Comparison of ENCODE assay signal across 11 cellular contexts in genomic region chr1:53316742-53317650, GRCh38. TPM values are rescaled to one million over a fixed set of nuclear protein-coding genes. Genes with fewer than 3 reads are reported as not detected.
DNase-seq lines count a peak whose midpoint lies in the region; ATAC-seq and TF ChIP-seq lines count a peak whose summit lies in the region.
"Had no signal": no experiment of that assay in that cellular context is flagged by ENCODE, and none has a peak within 500 bp of the region (broad histone marks: within the 10 kb centered on the region; RNA-seq: fewer than 3 reads in every experiment).

No MANE protein-coding gene starts in this region.

- H3K36me3 Mint-ChIP-seq in activated CD4-positive, alpha-beta T cell treated with anti-CD3 and anti-CD28 coated beads, Interleukin-2, amount 10 ng/mL, durations not matched to agents 24 days and 14 days (ENCODE audit: low read depth): peaks cover 34% of the 10 kb centered on the region
- peaks cover 5% of the 10 kb centered on the region for H3K36me3 Mint-ChIP-seq in brain
- H3K36me3 Mint-ChIP-seq in osteocyte (ENCODE audit: unreplicated experiment): no peaks in the 10 kb centered on the region
- H3K36me3 Mint-ChIP-seq: type B pancreatic cell had no signal

- intact Hi-C loops in activated CD4-positive, alpha-beta T cell treated with anti-CD3 and anti-CD28 coated beads, Interleukin-2, amount 10 ng/mL, durations not matched to agents 24 days and 14 days (cut with micrococcal nuclease): no loop called here

- no peaks in the 10 kb centered on the region for H3K9me3 Mint-ChIP-seq in activated CD4-positive, alpha-beta T cell treated with anti-CD3 and anti-CD28 coated beads, Interleukin-2, amount 10 ng/mL, durations not matched to agents 24 days and 14 days
- no peaks in the 10 kb centered on the region for H3K9me3 Mint-ChIP-seq in brain
- no peaks in the 10 kb centered on the region for H3K9me3 Mint-ChIP-seq in osteocyte (ENCODE audit: unreplicated experiment)
- H3K9me3 Mint-ChIP-seq: activated T-cell treated with anti-CD3 and anti-CD28 coated beads, Interleukin-2, amount 50 U/mL, for 72 hours; type B pancreatic cell had no signal

- peak overlapping the region; percentile 8 for H3K27ac Mint-ChIP-seq in activated CD4-positive, alpha-beta T cell treated with anti-CD3 and anti-CD28 coated beads, Interleukin-2, amount 10 ng/mL, durations not matched to agents 24 days and 14 days
- H3K27ac Mint-ChIP-seq in brain (peak overlapping the region; percentile 8 to 98 (median 94)), osteocyte (ENCODE audit: unreplicated experiment) (peak overlapping the region; percentile 9)
- H3K27ac Mint-ChIP-seq: activated T-cell treated with anti-CD3 and anti-CD28 coated beads, Interleukin-2, amount 50 U/mL, for 72 hours; type B pancreatic cell had no signal

- no peaks in the 10 kb centered on the region for H3K27me3 Mint-ChIP-seq in activated CD4-positive, alpha-beta T cell treated with anti-CD3 and anti-CD28 coated beads, Interleukin-2, amount 10 ng/mL, durations not matched to agents 24 days and 14 days
- H3K27me3 Mint-ChIP-seq in brain (no peaks in the 10 kb centered on the region), osteocyte (ENCODE audit: unreplicated experiment) (no peaks in the 10 kb centered on the region)
- H3K27me3 Mint-ChIP-seq: type B pancreatic cell had no signal

- H3K4me3 Mint-ChIP-seq in activated CD4-positive, alpha-beta T cell treated with anti-CD3 and anti-CD28 coated beads, Interleukin-2, amount 10 ng/mL, durations not matched to agents 24 days and 14 days: no peak overlapping the region
- peak overlapping the region in 2 of 5 experiments; percentile 16 to 23 for H3K4me3 Mint-ChIP-seq in brain
- no peak overlapping the region for H3K4me3 Mint-ChIP-seq in osteocyte (ENCODE audit: unreplicated experiment)
- H3K4me3 Mint-ChIP-seq: activated T-cell treated with anti-CD3 and anti-CD28 coated beads, Interleukin-2, amount 50 U/mL, for 72 hours; type B pancreatic cell had no signal

- no peak for ATAC-seq in HG03520 (IDR thresholded peaks at IDR 0.05; ENCODE audit: unreplicated experiment)
- no peak for ATAC-seq in HG03354 (IDR thresholded peaks at IDR 0.05; ENCODE audit: poor library complexity, severe bottlenecking, unreplicated experiment)
- ATAC-seq: activated T-cell treated with anti-CD3 and anti-CD28 coated beads, Interleukin-2, amount 50 U/mL, for 72 hours had no signal

- DNase-seq in activated CD4-positive, alpha-beta T cell treated with anti-CD3 and anti-CD28 coated beads, Interleukin-2, amount 10 ng/mL, durations not matched to agents 24 days and 14 days: no peak
- no peak for DNase-seq in activated CD4-positive, alpha-beta T cell treated with anti-CD3 and anti-CD28 coated beads, Interleukin-2, amount 50 U/mL, for 4 hours
- peak; percentile 53 for DNase-seq in NCI-H2171 (lab: John Stamatoyannopoulos, UW)
- DNase-seq in osteocyte (ENCODE audit: extremely low spot score, unreplicated experiment): no peak
- DNase-seq in SW480 (ENCODE audit: low spot score): no peak
- DNase-seq: activated T-cell treated with anti-CD3 and anti-CD28 coated beads, Interleukin-2, amount 50 U/mL, for 72 hours; OCI-M1 had no signal

- peaks cover 13% of the 10 kb centered on the region for H3K4me1 Mint-ChIP-seq in activated CD4-positive, alpha-beta T cell treated with anti-CD3 and anti-CD28 coated beads, Interleukin-2, amount 10 ng/mL, durations not matched to agents 24 days and 14 days
- H3K4me1 Mint-ChIP-seq in brain: peaks cover 86% of the 10 kb centered on the region
- peaks cover 8% of the 10 kb centered on the region for H3K4me1 Mint-ChIP-seq in osteocyte (ENCODE audit: unreplicated experiment)

- TF ChIP-seq CTCF in brain (conservative IDR thresholded peaks at IDR 0.05): no peak
- TF ChIP-seq CTCF in osteocyte (IDR thresholded peaks at IDR 0.05): no peak

RNA-seq across cellular contexts. Expression of gene LRP8, which starts 10.9 kb away (rescaled TPM):
- 76.8 and 81.6 TPM in 2 replicates for total RNA-seq in activated CD4-positive, alpha-beta T cell treated with anti-CD3 and anti-CD28 coated beads, Interleukin-2, amount 10 ng/mL, durations not matched to agents 24 days and 14 days
- 17.4 TPM for polyA plus RNA-seq in brain (ENCODE audit: insufficient read depth, low read depth, low replicate concordance)
- 4.4 and 6.3 TPM in 2 replicates for total RNA-seq in osteocyte

Comparison
In these comparisons a context has a peak if more than half of its experiments do, and no peak if none do; other contexts are left out.
1. H3K27ac Mint-ChIP-seq: peak in every context shown above with its lines; median percentile 94 in brain; 9 in osteocyte; 8 in activated CD4-positive, alpha-beta T cell treated with anti-CD3 and anti-CD28 coated beads, Interleukin-2, amount 10 ng/mL, durations not matched to agents 24 days and 14 days.
2. RNA of gene LRP8, which starts 10.9 kb away (total RNA-seq): 76.8 to 81.6 TPM in activated CD4-positive, alpha-beta T cell treated with anti-CD3 and anti-CD28 coated beads, Interleukin-2, amount 10 ng/mL, durations not matched to agents 24 days and 14 days; 4.4 to 6.3 TPM in osteocyte; every median in the first group is over 10 times any median in the second.